8 cellular contexts compared by ENCODE assay signal in the genomic region with DNA sequence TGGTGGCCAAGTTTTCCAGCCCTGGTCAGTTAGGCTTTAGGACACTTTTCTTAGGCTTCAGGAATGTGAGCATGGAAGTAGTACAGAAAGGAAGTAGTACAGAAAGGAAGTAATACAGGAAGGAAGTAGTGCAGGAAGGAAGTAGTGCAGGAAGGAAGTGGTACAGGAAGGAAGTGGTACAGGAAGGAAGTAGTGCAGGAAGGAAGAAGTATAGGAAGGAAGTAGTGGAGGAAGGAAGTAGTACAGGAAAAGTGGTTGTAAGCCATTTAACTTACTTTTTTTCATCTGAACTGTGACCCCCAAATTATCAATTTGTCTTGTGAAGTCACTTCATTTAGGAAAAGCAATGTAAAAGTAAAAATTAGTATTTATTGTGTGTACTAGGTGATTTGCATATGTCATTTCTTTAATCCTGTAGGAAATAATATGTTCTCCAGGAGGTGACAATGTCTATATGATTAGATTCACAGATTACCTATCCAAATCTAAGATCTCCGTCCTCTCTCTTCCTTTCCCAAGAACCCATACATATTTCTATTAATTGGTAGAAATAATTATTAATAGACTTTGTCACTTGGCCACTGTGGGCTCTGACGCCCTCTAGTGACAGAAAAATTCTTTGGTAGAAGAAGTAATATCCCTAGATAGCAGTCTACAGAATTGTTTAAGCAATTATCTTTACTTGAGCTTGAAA. TPM values are rescaled to one million over a fixed set of nuclear protein-coding genes. Genes with fewer than 3 reads are reported as not detected.
DNase-seq lines count a peak whose midpoint lies in the region; ATAC-seq, FAIRE-seq and TF ChIP-seq lines count a peak whose summit lies in the region.

No MANE protein-coding gene starts in this region.

- ATAC-seq in gastrocnemius medialis (no peak), HG03039 (IDR thresholded peaks at IDR 0.05; ENCODE audit: unreplicated experiment) (no peak), GM21423 (IDR thresholded peaks at IDR 0.05; ENCODE audit: unreplicated experiment) (no peak)

- in situ Hi-C loops in gastrocnemius medialis (cut with MboI; ENCODE audit: low sequenced_read_pairs in 4 of 4), result loop anchor here in 3 of 4 donors (5.0 to 10.0 kb wide), 2 partner anchors 52 to 149 kb away; no protein-coding TSS in a partner anchor

- H3K79me2 ChIP-seq in fibroblast of lung (ENCODE audit: control insufficient read depth, insufficient read depth, low read length), result peaks cover 18% of the 10 kb centered on the region

- H2AFZ ChIP-seq in fibroblast of lung (ENCODE audit: low read length), result no peak overlapping the region

- TF ChIP-seq POLR2A in Peyer's patch (IDR thresholded peaks at IDR 0.05) (no peak), gastrocnemius medialis (IDR thresholded peaks at IDR 0.05) (no peak)

- H3K9ac ChIP-seq in fibroblast of lung (ENCODE audit: insufficient read depth, low read length), result no peak overlapping the region

- TF ChIP-seq CTCF in Peyer's patch (IDR thresholded peaks at IDR 0.05), result peak in 5 of 6 experiments; percentile 36 to 78 (median 77)
- peak; percentile 51 to 66 for TF ChIP-seq CTCF in fibroblast of lung (conservative IDR thresholded peaks at IDR 0.05 in 1 of 2, IDR thresholded peaks at IDR 0.05 in 1 of 2; ENCODE audit: low read depth in 1 of 2, low read length in 2 of 2)
- peak; percentile 36 to 75 (median 65) for TF ChIP-seq CTCF in gastrocnemius medialis (IDR thresholded peaks at IDR 0.05 in 4 of 5, conservative IDR thresholded peaks at IDR 0.05 in 1 of 5)

- H4K20me1 ChIP-seq in fibroblast of lung (ENCODE audit: control insufficient read depth, extremely low read depth, insufficient read depth, low read length), result no peaks in the 10 kb centered on the region

- H3K27ac ChIP-seq in Peyer's patch (peak overlapping the region in 2 of 4 donors; percentile 39 to 45), fibroblast of lung (ENCODE audit: insufficient read depth, low read length) (no peak overlapping the region), gastrocnemius medialis (no peak overlapping the region)

- H3K9me3 ChIP-seq in Peyer's patch, result no peaks in the 10 kb centered on the region
- H3K9me3 ChIP-seq in fibroblast of lung (ENCODE audit: control insufficient read depth, insufficient read depth, low read depth, low read length), result no peaks in the 10 kb centered on the region
- no peaks in the 10 kb centered on the region for H3K9me3 ChIP-seq in gastrocnemius medialis

- H3K4me1 ChIP-seq in Peyer's patch (peaks cover 0 to 11% (median 0%) of the 10 kb centered on the region in 4 donors), fibroblast of lung (ENCODE audit: control insufficient read depth, extremely low read depth, insufficient read depth, low read length) (peaks cover 3% of the 10 kb centered on the region), gastrocnemius medialis (peaks cover 0 to under 1% of the 10 kb centered on the region in 2 donors)

- intact Hi-C loops in gastrocnemius medialis (cut with DNase I; ENCODE audit: low total_unique reads), result loop anchor here (1.0 to 5.0 kb wide), 3 partner anchors 49 to 149 kb away; no protein-coding TSS in a partner anchor

- no peaks in the 10 kb centered on the region for H3K27me3 ChIP-seq in Peyer's patch
- no peaks in the 10 kb centered on the region for H3K27me3 ChIP-seq in fibroblast of lung (ENCODE audit: control insufficient read depth, insufficient read depth, low read length)
- no peaks in the 10 kb centered on the region for H3K27me3 ChIP-seq in gastrocnemius medialis

- peak; percentile 96 for FAIRE-seq in A204.1 (lab: Jason Lieb, UNC)

- no peak overlapping the region for H3K4me3 ChIP-seq in Peyer's patch
- no peak overlapping the region for H3K4me3 ChIP-seq in fibroblast of lung (replicated peaks in 1 of 4; ENCODE audit: control extremely low read depth in 1 of 4, insufficient read depth in 1 of 4, low read depth in 3 of 4, low read length in 4 of 4)
- H3K4me3 ChIP-seq in gastrocnemius medialis, result no peak overlapping the region

- DNase-seq in ELR (ENCODE audit: low read depth), result peak; percentile 59
- DNase-seq in Peyer's patch, result no peak
- DNase-seq in fibroblast of lung (ENCODE audit: low read depth in 2 of 2), result peak in 1 of 2 donors; percentile 68
- no peak for DNase-seq in gastrocnemius medialis
- DNase-seq in stimulated activated CD4-positive, alpha-beta T cell treated with anti-CD3 and anti-CD28 coated beads, Interleukin-4, amount 100 ng/mL, for 4 hours, result no peak

- H3K36me3 ChIP-seq in Peyer's patch (no peaks in the 10 kb centered on the region), fibroblast of lung (ENCODE audit: control insufficient read depth, insufficient read depth, low read length) (no peaks in the 10 kb centered on the region), gastrocnemius medialis (no peaks in the 10 kb centered on the region)

- H3K4me2 ChIP-seq in fibroblast of lung (ENCODE audit: extremely low read depth, insufficient read depth, low read length), result no peak overlapping the region

RNA-seq across cellular contexts. Expression of a gene that starts 3.9 kb away (rescaled TPM):
- 10 to 100 TPM; 25.9 to 81.7 (median 29.2) TPM for total RNA-seq in Peyer's patch
- 95.8 and 124 TPM in 2 replicates for total RNA-seq in fibroblast of lung
- polyA plus RNA-seq in fibroblast of lung, result 67.2 and 77.8 TPM in 2 replicates
- polyA plus RNA-seq in fibroblast of lung (2012), result 36.8 and 37.9 TPM in 2 replicates
- polyA minus RNA-seq in fibroblast of lung (ENCODE audit: low replicate concordance), result 5.5 and 9.1 TPM in 2 replicates
- 1 to 10 TPM; 2.7 to 5.9 (median 4.9) TPM for total RNA-seq in gastrocnemius medialis

RNA-seq across cellular contexts. Expression of a gene that starts 34.1 kb away (rescaled TPM):
- total RNA-seq in Peyer's patch, result 100 to 1,000 TPM in 3 of 4 donors, 10 to 100 TPM in 1; 83.5 to 342 (median 142) TPM
- 78.4 and 78.6 TPM in 2 replicates for total RNA-seq in fibroblast of lung
- polyA plus RNA-seq in fibroblast of lung, result 237 and 2,788 TPM in 2 replicates
- polyA plus RNA-seq in fibroblast of lung (2012), result 206 and 2,024 TPM in 2 replicates
- polyA minus RNA-seq in fibroblast of lung (ENCODE audit: low replicate concordance), result 291 and 2,169 TPM in 2 replicates
- 100 to 1,000 TPM in 1 of 4 donors, 10 to 100 TPM in 3; 23.4 to 119 (median 74.2) TPM for total RNA-seq in gastrocnemius medialis
